In genomic region chr11:7548659-7549283, GRCh38 we compare ENCODE assay signal across 8 cellular contexts. TPM values are rescaled to one million over a fixed set of nuclear protein-coding genes. Genes with fewer than 3 reads are reported as not detected.
DNase-seq lines count a peak whose midpoint lies in the region; ATAC-seq and TF ChIP-seq lines count a peak whose summit lies in the region.

No MANE protein-coding gene starts in this region.

- ATAC-seq in GM21717 (IDR thresholded peaks at IDR 0.05; ENCODE audit: unreplicated experiment): peak; percentile 87
- ATAC-seq in upper lobe of right lung: peak; percentile 79

- H3K27me3 Mint-ChIP-seq in T-helper 2 cell treated with Interferon-gamma antibody and Interleukin-4, amounts not matched to agents 5 μg/mL and 100 μg/mL, for 36 hours (ENCODE audit: low read depth): no peaks in the 10 kb centered on the region

- intact Hi-C loops in upper lobe of right lung (cut with DNase I): no loop called here

- no peak overlapping the region for H3K27ac Mint-ChIP-seq in T-helper 2 cell treated with Interferon-gamma antibody and Interleukin-4, amounts not matched to agents 5 μg/mL and 100 μg/mL, for 36 hours

- TF ChIP-seq EP300 in Ishikawa (IDR thresholded peaks at IDR 0.05; ENCODE audit: borderline replicate concordance): no peak

- no peaks in the 10 kb centered on the region for H3K36me3 Mint-ChIP-seq in T-helper 2 cell treated with Interferon-gamma antibody and Interleukin-4, amounts not matched to agents 5 μg/mL and 100 μg/mL, for 36 hours (ENCODE audit: low read depth)

- no peaks in the 10 kb centered on the region for H3K36me3 ChIP-seq in upper lobe of right lung

- no peaks in the 10 kb centered on the region for H3K9me3 Mint-ChIP-seq in T-helper 2 cell treated with Interferon-gamma antibody and Interleukin-4, amounts not matched to agents 5 μg/mL and 100 μg/mL, for 36 hours

- no peak overlapping the region for H3K4me3 ChIP-seq in upper lobe of right lung

- H3K9me3 ChIP-seq in upper lobe of right lung: no peaks in the 10 kb centered on the region

- no peaks in the 10 kb centered on the region for H3K4me1 ChIP-seq in upper lobe of right lung

- no peaks in the 10 kb centered on the region for H3K4me1 Mint-ChIP-seq in T-helper 2 cell treated with Interferon-gamma antibody and Interleukin-4, amounts not matched to agents 5 μg/mL and 100 μg/mL, for 36 hours (ENCODE audit: low read depth)

- H3K27ac ChIP-seq in upper lobe of right lung: no peak overlapping the region

- peak; percentile 30 for TF ChIP-seq CTCF in upper lobe of right lung (IDR thresholded peaks at IDR 0.05)

- H3K27me3 ChIP-seq in upper lobe of right lung: no peaks in the 10 kb centered on the region

- peak; percentile 28 for DNase-seq in NCI-H345 (lab: John Stamatoyannopoulos, UW)
- DNase-seq in NCI-H345 treated with DMSO at 0.1 percent for 48 hours (lab: John Stamatoyannopoulos, UW; ENCODE audit: unreplicated experiment): no peak
- DNase-seq in ecto neural progenitor cell (ENCODE audit: low spot score): peak; percentile 62
- no peak for DNase-seq in upper lobe of right lung
- no peak for DNase-seq in T-helper 2 cell treated with Interferon-gamma antibody and Interleukin-4, amounts not matched to agents 5 μg/mL and 100 μg/mL, for 36 hours (ENCODE audit: low spot score)
- no peak for DNase-seq in globus pallidus (ENCODE audit: low spot score)

- H3K4me3 Mint-ChIP-seq in T-helper 2 cell treated with Interferon-gamma antibody and Interleukin-4, amounts not matched to agents 5 μg/mL and 100 μg/mL, for 36 hours: no peak overlapping the region

- peak; percentile 65 for TF ChIP-seq RAD21 in Ishikawa (IDR thresholded peaks at IDR 0.05; ENCODE audit: low read depth)

TF ChIP-seq in Ishikawa, 13 proteins besides CTCF, POLR2A, EP300 and RAD21:
- no peak for TF ChIP-seq ZBTB7A (IDR thresholded peaks at IDR 0.05; ENCODE audit: low read depth)
- no peak for TF ChIP-seq REST (IDR thresholded peaks at IDR 0.05; ENCODE audit: low read depth)
- no peak for TF ChIP-seq TCF12 (IDR thresholded peaks at IDR 0.05; ENCODE audit: low read depth)
- TF ChIP-seq TAF1 (IDR thresholded peaks at IDR 0.05; ENCODE audit: low read depth): no peak
- TF ChIP-seq MAX (IDR thresholded peaks at IDR 0.05): no peak
- no peak for TF ChIP-seq CREB1 (IDR thresholded peaks at IDR 0.05; ENCODE audit: low read depth)
- TF ChIP-seq USF1 (IDR thresholded peaks at IDR 0.05): no peak
- TF ChIP-seq CEBPB (IDR thresholded peaks at IDR 0.05): no peak
- TF ChIP-seq FOXM1 (IDR thresholded peaks at IDR 0.05; ENCODE audit: borderline replicate concordance, low read depth): no peak
- TF ChIP-seq TEAD4 (IDR thresholded peaks at IDR 0.05): no peak
- TF ChIP-seq EGR1 (IDR thresholded peaks at IDR 0.05): no peak
- no peak for TF ChIP-seq YY1 (IDR thresholded peaks at IDR 0.05; ENCODE audit: low read depth)
- no peak for TF ChIP-seq NFIC (IDR thresholded peaks at IDR 0.05)

RNA-seq across cellular contexts. Expression of gene PPFIBP2, which starts 35.0 kb away (rescaled TPM):
- total RNA-seq in upper lobe of right lung: 26.8 TPM

Comparison
In these comparisons a context has a peak if more than half of its experiments do, and no peak if none do; other contexts are left out.
1. DNase-seq: peak in NCI-H345 (single experiment) and ecto neural progenitor cell (single experiment); none in NCI-H345 treated with DMSO at 0.1 percent for 48 hours (single experiment), upper lobe of right lung (single experiment), T-helper 2 cell treated with Interferon-gamma antibody and Interleukin-4, amounts not matched to agents 5 μg/mL and 100 μg/mL, for 36 hours (single experiment) and globus pallidus (single experiment).